In genomic region chr9:91433180-91433579, GRCh38 we compare ENCODE assay signal across 8 cellular contexts. TPM values are rescaled to one million over a fixed set of nuclear protein-coding genes. Genes with fewer than 3 reads are reported as not detected.
DNase-seq lines count a peak whose midpoint lies in the region; ATAC-seq and TF ChIP-seq lines count a peak whose summit lies in the region.

No MANE protein-coding gene starts in this region.

- H3K9me3 Mint-ChIP-seq in stimulated activated effector memory CD8-positive, alpha-beta T cell treated with anti-CD3 and anti-CD28 coated beads, Interleukin-12 subunit alpha, Interleukin-12 subunit beta, amount 100 ng/mL, for 72 hours, result no peaks in the 10 kb centered on the region

- no peaks in the 10 kb centered on the region for H3K9me3 ChIP-seq in WERI-Rb-1 (ENCODE audit: severe bottlenecking)
- no peaks in the 10 kb centered on the region for H3K9me3 ChIP-seq in cardiac muscle cell (ENCODE audit: low read depth)

- no peaks in the 10 kb centered on the region for H3K4me1 ChIP-seq in cardiac muscle cell (ENCODE audit: low read depth)

- no peak overlapping the region for H3K4me3 ChIP-seq in WERI-Rb-1 (ENCODE audit: low read depth, low read length)
- no peak overlapping the region for H3K4me3 ChIP-seq in cardiac muscle cell

- H3K4me3 Mint-ChIP-seq in stimulated activated effector memory CD8-positive, alpha-beta T cell treated with anti-CD3 and anti-CD28 coated beads, Interleukin-12 subunit alpha, Interleukin-12 subunit beta, amount 100 ng/mL, for 72 hours, result no peak overlapping the region

- DNase-seq in DMS153 treated with DMSO at 0.1 percent for 48 hours (lab: John Stamatoyannopoulos, UW; ENCODE audit: unreplicated experiment) (peak; percentile 12), HuH-7 (ENCODE audit: low spot score) (peak; percentile 42), WERI-Rb-1 (no peak), cardiac muscle cell (ENCODE audit: low read depth in 1 of 2, low spot score in 1 of 2) (peak; percentile 31 to 88), T-helper 9 cell (no peak)
- peak in 1 of 2 donors; percentile 50 for DNase-seq in stimulated activated effector memory CD8-positive, alpha-beta T cell treated with anti-CD3 and anti-CD28 coated beads, Interleukin-12 subunit alpha, Interleukin-12 subunit beta, amount 100 ng/mL, for 72 hours (ENCODE audit: low spot score in 2 of 2)

- H3K36me3 ChIP-seq in WERI-Rb-1, result no peaks in the 10 kb centered on the region
- no peaks in the 10 kb centered on the region for H3K36me3 ChIP-seq in cardiac muscle cell

- no peak overlapping the region for H3K27ac Mint-ChIP-seq in stimulated activated effector memory CD8-positive, alpha-beta T cell treated with anti-CD3 and anti-CD28 coated beads, Interleukin-12 subunit alpha, Interleukin-12 subunit beta, amount 100 ng/mL, for 72 hours

- ATAC-seq in stimulated activated effector memory CD8-positive, alpha-beta T cell treated with anti-CD3 and anti-CD28 coated beads, Interleukin-12 subunit alpha, Interleukin-12 subunit beta, amount 100 ng/mL, for 72 hours, result peak; percentile 98
- ATAC-seq in HG02938 (IDR thresholded peaks at IDR 0.05; ENCODE audit: unreplicated experiment) (no peak), GM21786 (IDR thresholded peaks at IDR 0.05; ENCODE audit: unreplicated experiment) (no peak)

- peak; percentile 49; the same call in 1 of the 2 replicates for TF ChIP-seq CTCF in WERI-Rb-1 (IDR thresholded peaks at IDR 0.05; ENCODE audit: low read depth, low read length)
- TF ChIP-seq CTCF in cardiac muscle cell (IDR thresholded peaks at IDR 0.05; ENCODE audit: low read depth, low read length), result peak; percentile 65

- H3K27me3 ChIP-seq in WERI-Rb-1 (ENCODE audit: insufficient read depth, low read depth, severe bottlenecking), result no peaks in the 10 kb centered on the region
- no peaks in the 10 kb centered on the region for H3K27me3 ChIP-seq in cardiac muscle cell

- no peak overlapping the region for H3K27ac ChIP-seq in WERI-Rb-1
- H3K27ac ChIP-seq in cardiac muscle cell, result no peak overlapping the region

- peaks cover 6% of the 10 kb centered on the region for H3K4me1 Mint-ChIP-seq in stimulated activated effector memory CD8-positive, alpha-beta T cell treated with anti-CD3 and anti-CD28 coated beads, Interleukin-12 subunit alpha, Interleukin-12 subunit beta, amount 100 ng/mL, for 72 hours

- H3K36me3 Mint-ChIP-seq in stimulated activated effector memory CD8-positive, alpha-beta T cell treated with anti-CD3 and anti-CD28 coated beads, Interleukin-12 subunit alpha, Interleukin-12 subunit beta, amount 100 ng/mL, for 72 hours, result no peaks in the 10 kb centered on the region

RNA-seq across cellular contexts. Expression of gene NFIL3, which starts 9.5 kb away (rescaled TPM):
- total RNA-seq in cardiac muscle cell, result 16.8 and 19.7 TPM in 2 replicates
- polyA plus RNA-seq in cardiac muscle cell, result 43.0 and 57.5 TPM in 2 replicates

Comparison
In these comparisons a context has a peak if more than half of its experiments do, and no peak if none do; other contexts are left out.
1. DNase-seq: peak in DMS153 treated with DMSO at 0.1 percent for 48 hours (single experiment), HuH-7 (single experiment) and cardiac muscle cell (2 of 2); none in WERI-Rb-1 (single experiment) and T-helper 9 cell (single experiment).